Comparison of ENCODE assay signal across 8 cellular contexts in genomic region chr7:118182618-118183253, GRCh38. TPM values are rescaled to one million over a fixed set of nuclear protein-coding genes. Genes with fewer than 3 reads are reported as not detected.
DNase-seq lines count a peak whose midpoint lies in the region; ATAC-seq and TF ChIP-seq lines count a peak whose summit lies in the region.

No MANE protein-coding gene starts in this region.

- no peaks in the 10 kb centered on the region for H3K27me3 ChIP-seq in breast epithelium
- H3K27me3 ChIP-seq in mucosa of stomach (ENCODE audit: control insufficient read depth, insufficient read depth, low read length), result no peaks in the 10 kb centered on the region

- H3K4me3 ChIP-seq in breast epithelium, result peak overlapping the region; percentile 77 to 92 (median 84)
- H3K4me3 ChIP-seq in mucosa of stomach (ENCODE audit: low read length), result peak overlapping the region; percentile 68

- peak; percentile 37 for DNase-seq in HT-29 (ENCODE audit: low spot score)
- DNase-seq in breast epithelium (ENCODE audit: low spot score in 2 of 2), result no peak
- DNase-seq in NCI-H82 (lab: John Stamatoyannopoulos, UW), result no peak
- no peak for DNase-seq in AG20443 (ENCODE audit: low spot score)
- no peak for DNase-seq in NCI-H1417 (lab: John Stamatoyannopoulos, UW)

- H3K27ac ChIP-seq in 22Rv1 (peak overlapping the region; percentile 87), breast epithelium (no peak overlapping the region)

- H3K36me3 ChIP-seq in breast epithelium (no peaks in the 10 kb centered on the region), mucosa of stomach (ENCODE audit: control insufficient read depth, insufficient read depth, low read length) (no peaks in the 10 kb centered on the region)

- intact Hi-C loops in breast epithelium (cut with DNase I; ENCODE audit: low total_unique reads), result no loop called here

- H3K4me1 ChIP-seq in breast epithelium, result peaks cover 0 to 7% of the 10 kb centered on the region in 2 donors
- peaks cover 4% of the 10 kb centered on the region for H3K4me1 ChIP-seq in mucosa of stomach (ENCODE audit: control insufficient read depth, insufficient read depth, low read length)

- no peak for ATAC-seq in GM18511 (IDR thresholded peaks at IDR 0.05; ENCODE audit: unreplicated experiment)

- H3K9ac ChIP-seq in mucosa of stomach (ENCODE audit: low read length), result peak overlapping the region; percentile 93

- TF ChIP-seq CTCF in 22Rv1 (IDR thresholded peaks at IDR 0.05) (no peak), breast epithelium (IDR thresholded peaks at IDR 0.05) (no peak)

- H3K9me3 ChIP-seq in breast epithelium, result no peaks in the 10 kb centered on the region
- no peaks in the 10 kb centered on the region for H3K9me3 ChIP-seq in mucosa of stomach (ENCODE audit: control insufficient read depth, low read length)

- TF ChIP-seq POLR2A in breast epithelium (IDR thresholded peaks at IDR 0.05), result no peak

RNA-seq across cellular contexts. Expression of gene LSM8, which starts 1.2 kb away (rescaled TPM):
- 89.8 and 108 TPM in 2 replicates for total RNA-seq in HT-29 (2014; rRNA removed; shearing (Covaris generic))
- 10 to 100 TPM; 34.7 to 52.3 (median 49.9) TPM for total RNA-seq in breast epithelium

RNA-seq across cellular contexts. Expression of gene ANKRD7, which starts 41.8 kb away (rescaled TPM):
- total RNA-seq in HT-29 (2014; rRNA removed; shearing (Covaris generic)), result not detected in 2 replicates
- total RNA-seq in breast epithelium, result under 1 TPM in 2 of 3 donors, not detected in 1; 0.32 to 0.73 TPM
